ENCODE assay signal across 16 cellular contexts in genomic region chr1:26350701-26351590, GRCh38. TPM values are rescaled to one million over a fixed set of nuclear protein-coding genes. Genes with fewer than 3 reads are reported as not detected.
DNase-seq lines count a peak whose midpoint lies in the region; ATAC-seq and TF ChIP-seq lines count a peak whose summit lies in the region.
"Had no signal": no experiment of that assay in that cellular context is flagged by ENCODE, and none has a peak within 500 bp of the region (broad histone marks: within the 10 kb centered on the region; RNA-seq: fewer than 3 reads in every experiment).

No MANE protein-coding gene starts in this region.

- DNase-seq in Calu3 (no peak), M059J (ENCODE audit: low read depth) (peak; percentile 94), epithelial cell of esophagus (ENCODE audit: low read depth) (no peak), mesothelial cell of epicardium (ENCODE audit: low spot score in 2 of 2, unreplicated experiment in 2 of 2) (no peak), activated T-cell treated with anti-CD3 and anti-CD28 coated beads for 4 hours (no peak), immature natural killer cell (no peak)
- DNase-seq: activated CD8-positive, alpha-beta T cell treated with anti-CD3 and anti-CD28 coated beads, Interleukin-2, amount 10 ng/mL, durations not matched to agents 7 days and 5 days; activated naive CD4-positive, alpha-beta T cell treated with Interleukin-2 at 50 U/mL for 16 hours; foreskin melanocyte; NCI-H1930; NK-92 treated with Interleukin-12 subunit alpha and Interleukin-12 subunit beta, amount 100 ng/mL, for 24 hours had no signal

- H3K27ac Mint-ChIP-seq in Calu3 (ENCODE audit: unreplicated experiment) (peak overlapping the region; percentile 84), mesothelial cell of epicardium (peak overlapping the region; percentile 5), immature natural killer cell (no peak overlapping the region)
- H3K27ac Mint-ChIP-seq in stimulated activated memory B cell treated with anti-CD40 and anti-IgM and Interleukin-4, amounts not matched to agents 10 μg/mL and 1 μg/mL and 100 μg/mL, for 72 hours = no peak overlapping the region
- H3K27ac Mint-ChIP-seq: activated CD8-positive, alpha-beta T cell treated with anti-CD3 and anti-CD28 coated beads, Interleukin-2, amount 10 ng/mL, durations not matched to agents 7 days and 5 days; memory B cell had no signal

- TF ChIP-seq CTCF in Calu3 (IDR thresholded peaks at IDR 0.05; ENCODE audit: unreplicated experiment) = no peak
- no peak for TF ChIP-seq CTCF in epithelial cell of esophagus (IDR thresholded peaks at IDR 0.05; ENCODE audit: insufficient read depth, low read depth, low read length, missing control alignments)
- TF ChIP-seq CTCF in mesothelial cell of epicardium (IDR thresholded peaks at IDR 0.05; ENCODE audit: unreplicated experiment) = no peak

- H3K27me3 Mint-ChIP-seq in Calu3 (ENCODE audit: unreplicated experiment) = no peaks in the 10 kb centered on the region
- peaks cover 2% of the 10 kb centered on the region for H3K27me3 Mint-ChIP-seq in mesothelial cell of epicardium (ENCODE audit: low read depth)
- H3K27me3 Mint-ChIP-seq in stimulated activated memory B cell treated with anti-CD40 and anti-IgM and Interleukin-4, amounts not matched to agents 10 μg/mL and 1 μg/mL and 100 μg/mL, for 72 hours = peaks cover 21% of the 10 kb centered on the region
- peaks cover 7 to 16% (median 12%) of the 10 kb centered on the region in 3 donors for H3K27me3 Mint-ChIP-seq in immature natural killer cell (ENCODE audit: low read depth in 3 of 3)

- BruUV-seq in Calu3 (replicated peaks; lab: Mats Ljungman, UMichigan) = no TSS peak

- no peak for ATAC-seq in stimulated activated memory B cell treated with anti-CD40 and anti-IgM and Interleukin-4, amounts not matched to agents 10 μg/mL and 1 μg/mL and 100 μg/mL, for 72 hours
- no peak for ATAC-seq in GM18520 (IDR thresholded peaks at IDR 0.05; ENCODE audit: unreplicated experiment)
- ATAC-seq: activated CD8-positive, alpha-beta T cell treated with anti-CD3 and anti-CD28 coated beads, Interleukin-2, amount 10 ng/mL, durations not matched to agents 7 days and 5 days had no signal

- H3K4me1 Mint-ChIP-seq in Calu3 (ENCODE audit: low read depth, unreplicated experiment) (peaks cover 27% of the 10 kb centered on the region), mesothelial cell of epicardium (peaks cover 33% of the 10 kb centered on the region), immature natural killer cell (peaks cover 5 to 6% of the 10 kb centered on the region in 2 donors)
- H3K4me1 Mint-ChIP-seq in stimulated activated memory B cell treated with anti-CD40 and anti-IgM and Interleukin-4, amounts not matched to agents 10 μg/mL and 1 μg/mL and 100 μg/mL, for 72 hours = peaks cover 6% of the 10 kb centered on the region
- H3K4me1 Mint-ChIP-seq: memory B cell had no signal

- CTCF ChIA-PET in Calu3 (lab: Charles Lee) = interaction anchor here (0.6 to 1.2 kb wide), 3 partner anchors 8 to 362 kb away, joined by 4 to 5 read pairs (median 4); no protein-coding TSS in a partner anchor

- H3K4me3 Mint-ChIP-seq in Calu3 (ENCODE audit: low read depth, unreplicated experiment) = peak overlapping the region; percentile 57
- H3K4me3 Mint-ChIP-seq in mesothelial cell of epicardium = no peak overlapping the region
- no peak overlapping the region for H3K4me3 Mint-ChIP-seq in stimulated activated memory B cell treated with anti-CD40 and anti-IgM and Interleukin-4, amounts not matched to agents 10 μg/mL and 1 μg/mL and 100 μg/mL, for 72 hours
- H3K4me3 Mint-ChIP-seq in immature natural killer cell = no peak overlapping the region
- H3K4me3 Mint-ChIP-seq: activated CD8-positive, alpha-beta T cell treated with anti-CD3 and anti-CD28 coated beads, Interleukin-2, amount 10 ng/mL, durations not matched to agents 7 days and 5 days; memory B cell had no signal

- H3K9me3 Mint-ChIP-seq in Calu3 (ENCODE audit: low read depth, unreplicated experiment) (no peaks in the 10 kb centered on the region), mesothelial cell of epicardium (no peaks in the 10 kb centered on the region), immature natural killer cell (no peaks in the 10 kb centered on the region)
- no peaks in the 10 kb centered on the region for H3K9me3 Mint-ChIP-seq in stimulated activated memory B cell treated with anti-CD40 and anti-IgM and Interleukin-4, amounts not matched to agents 10 μg/mL and 1 μg/mL and 100 μg/mL, for 72 hours
- H3K9me3 Mint-ChIP-seq: memory B cell had no signal

- intact Hi-C loops in Calu3 (cut with micrococcal nuclease; ENCODE audit: unreplicated experiment) = no loop called here

- peak overlapping the region; percentile 3 for H3K4me3 ChIP-seq in epithelial cell of esophagus (ENCODE audit: low read length)

- H3K36me3 Mint-ChIP-seq in Calu3 (ENCODE audit: insufficient read depth, unreplicated experiment) (peaks cover 27% of the 10 kb centered on the region), mesothelial cell of epicardium (no peaks in the 10 kb centered on the region), immature natural killer cell (peaks cover 0 to 5% (median 0%) of the 10 kb centered on the region in 3 donors)
- no peaks in the 10 kb centered on the region for H3K36me3 Mint-ChIP-seq in stimulated activated memory B cell treated with anti-CD40 and anti-IgM and Interleukin-4, amounts not matched to agents 10 μg/mL and 1 μg/mL and 100 μg/mL, for 72 hours
- H3K36me3 Mint-ChIP-seq: memory B cell had no signal

RNA-seq across cellular contexts. Expression of gene CRYBG2, which starts 3.0 kb away (rescaled TPM):
- total RNA-seq in Calu3 (2022) = 6.4 and 17.6 TPM in 2 replicates
- 0.42 and 2.0 TPM in 2 replicates for total RNA-seq in M059J (2014; rRNA removed; shearing (Covaris generic))
- total RNA-seq in mesothelial cell of epicardium = 9.4 to 10.9 TPM (median 10.3 TPM) in 3 replicates
- 1 to 10 TPM in 2 of 3 donors, not detected in 1; 1.2 to 1.3 TPM for polyA plus RNA-seq in immature natural killer cell

RNA-seq across cellular contexts. Expression of gene ZNF683, which starts 21.6 kb away (rescaled TPM):
- total RNA-seq in Calu3 (2022) (not detected in 2 replicates), mesothelial cell of epicardium (not detected in 3 replicates)
- not detected in 2 replicates for total RNA-seq in M059J (2014; rRNA removed; shearing (Covaris generic))
- 10 to 100 TPM in 2 of 3 donors, 1 to 10 TPM in 1; 4.1 to 61.3 (median 24.2) TPM for polyA plus RNA-seq in immature natural killer cell
- total RNA-seq: T-helper 1 cell treated with Interleukin-12 subunit alpha and Interleukin-12 subunit beta and Interleukin-4 antibody, amounts not matched to agents 30 ng/mL and 1 ng/mL, for 36 hours; urinary bladder had no signal

RNA-seq across cellular contexts. Expression of gene CD52, which starts 33.2 kb away (rescaled TPM):
- total RNA-seq in Calu3 (2022) (not detected in 2 replicates), mesothelial cell of epicardium (1.1 to 1.9 TPM (median 1.6 TPM) in 3 replicates)
- not detected in 2 replicates for total RNA-seq in M059J (2014; rRNA removed; shearing (Covaris generic))
- polyA plus RNA-seq in immature natural killer cell = 1,000 to 10,000 TPM; 3,509 to 3,975 (median 3,639) TPM

RNA-seq across cellular contexts. Expression of gene UBXN11, which starts 44.5 kb away (rescaled TPM):
- total RNA-seq in Calu3 (2022) (24.0 and 32.0 TPM in 2 replicates), mesothelial cell of epicardium (28.3 to 29.6 TPM (median 29.6 TPM) in 3 replicates)
- total RNA-seq in M059J (2014; rRNA removed; shearing (Covaris generic)) = 4.1 and 7.3 TPM in 2 replicates
- 1 to 10 TPM; 5.7 to 8.8 (median 8.3) TPM for polyA plus RNA-seq in immature natural killer cell

RNA-seq across cellular contexts. Expression of gene LIN28A, which starts 59.7 kb away (rescaled TPM):
- total RNA-seq in Calu3 (2022) (not detected in 2 replicates), mesothelial cell of epicardium (0.09 TPM in 1 of 3 replicates, not detected in the others)
- not detected in 2 replicates for total RNA-seq in M059J (2014; rRNA removed; shearing (Covaris generic))
- polyA plus RNA-seq in immature natural killer cell = not detected
- total RNA-seq: activated CD8-positive, alpha-beta T cell treated with anti-CD3 and anti-CD28 coated beads, Interleukin-2, amount 10 ng/mL, durations not matched to agents 7 days and 5 days; T-helper 1 cell treated with Interleukin-12 subunit alpha and Interleukin-12 subunit beta and Interleukin-4 antibody, amounts not matched to agents 30 ng/mL and 1 ng/mL, for 36 hours; urinary bladder had no signal
- polyA plus RNA-seq: urinary bladder had no signal

Comparison
In these comparisons a context has a peak if more than half of its experiments do, and no peak if none do; other contexts are left out.
1. H3K27ac Mint-ChIP-seq: peak in Calu3 (single experiment) and mesothelial cell of epicardium (single experiment); none in stimulated activated memory B cell treated with anti-CD40 and anti-IgM and Interleukin-4, amounts not matched to agents 10 μg/mL and 1 μg/mL and 100 μg/mL, for 72 hours (single experiment) and immature natural killer cell (0 of 6).